ENCODE assay signal across 1 cellular context in the genomic region with DNA sequence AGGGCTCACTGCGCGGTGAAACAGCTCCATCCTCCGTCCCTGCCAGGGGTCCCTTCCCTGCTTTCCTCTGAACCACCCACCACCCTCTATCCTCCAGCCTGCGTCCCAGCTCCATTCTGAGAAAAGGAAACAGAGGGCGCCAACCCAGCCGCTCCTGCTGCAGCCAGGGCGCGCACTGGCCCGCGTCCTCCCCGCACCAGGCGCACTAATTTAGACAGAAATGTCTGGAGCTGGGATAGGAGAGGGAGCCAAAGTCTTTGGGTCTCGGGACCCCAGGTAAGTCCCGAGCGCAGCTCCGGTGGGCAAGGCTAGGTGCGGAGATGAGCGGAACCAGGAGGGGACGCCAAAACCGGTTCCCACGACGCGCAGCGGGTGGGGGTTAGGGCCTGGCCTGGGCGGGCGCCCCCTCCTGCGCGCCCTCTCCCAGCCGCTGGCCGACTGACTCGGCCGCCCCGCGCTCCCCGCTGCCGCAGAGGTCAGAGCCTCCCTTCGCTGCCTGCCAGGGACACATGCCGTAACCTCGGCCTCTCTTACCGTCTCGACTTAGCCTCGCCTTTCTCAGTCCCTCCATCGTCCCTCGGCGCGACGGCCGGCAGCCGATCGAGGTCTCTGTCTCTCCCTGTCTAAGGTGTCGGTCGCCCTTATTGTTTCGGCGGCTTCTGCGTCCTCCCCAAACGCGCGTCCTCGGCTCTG.
A peak's percentile ranks its signal among the peaks of the same experiment; 100 is the strongest.
TF ChIP-seq lines count a peak whose summit lies in the region.

No MANE protein-coding gene starts in this region.

TF ChIP-seq in HepG2, 621 proteins besides CTCF, POLR2A, EP300 and RAD21 (continued from another document and continues in another):
- TF ChIP-seq, protein P1, sequence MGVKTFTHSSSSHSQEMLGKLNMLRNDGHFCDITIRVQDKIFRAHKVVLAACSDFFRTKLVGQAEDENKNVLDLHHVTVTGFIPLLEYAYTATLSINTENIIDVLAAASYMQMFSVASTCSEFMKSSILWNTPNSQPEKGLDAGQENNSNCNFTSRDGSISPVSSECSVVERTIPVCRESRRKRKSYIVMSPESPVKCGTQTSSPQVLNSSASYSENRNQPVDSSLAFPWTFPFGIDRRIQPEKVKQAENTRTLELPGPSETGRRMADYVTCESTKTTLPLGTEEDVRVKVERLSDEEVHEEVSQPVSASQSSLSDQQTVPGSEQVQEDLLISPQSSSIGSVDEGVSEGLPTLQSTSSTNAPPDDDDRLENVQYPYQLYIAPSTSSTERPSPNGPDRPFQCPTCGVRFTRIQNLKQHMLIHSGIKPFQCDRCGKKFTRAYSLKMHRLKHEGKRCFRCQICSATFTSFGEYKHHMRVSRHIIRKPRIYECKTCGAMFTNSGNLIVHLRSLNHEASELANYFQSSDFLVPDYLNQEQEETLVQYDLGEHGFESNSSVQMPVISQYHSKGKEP (CRISPR knock-in tag; IDR thresholded peaks at IDR 0.05) = no peak
- TF ChIP-seq MAFG (CRISPR knock-in tag; IDR thresholded peaks at IDR 0.05) (no peak), RARG (CRISPR knock-in tag; IDR thresholded peaks at IDR 0.05; ENCODE audit: low read depth) (no peak), ZBTB8A (CRISPR knock-in tag; IDR thresholded peaks at IDR 0.05; ENCODE audit: borderline replicate concordance, low read depth) (no peak), SCMH1 (CRISPR knock-in tag; IDR thresholded peaks at IDR 0.05; ENCODE audit: borderline replicate concordance) (no peak), HNRNPK (IDR thresholded peaks at IDR 0.05; ENCODE audit: low read depth, low read length, poor library complexity, severe bottlenecking) (no peak), MIER2 (CRISPR knock-in tag; IDR thresholded peaks at IDR 0.05) (0 out of 2 replicates have a peak, but pooled peaks have one; percentile 5), NAIF1 (CRISPR knock-in tag; IDR thresholded peaks at IDR 0.05; ENCODE audit: borderline replicate concordance) (no peak), ZKSCAN1 (IDR thresholded peaks at IDR 0.05; ENCODE audit: low read length) (no peak), POGZ (CRISPR knock-in tag; IDR thresholded peaks at IDR 0.05) (no peak), DR1 (CRISPR knock-in tag; IDR thresholded peaks at IDR 0.05) (0 out of 2 replicates have a peak, but pooled peaks have one; percentile 26), ZBTB42 (CRISPR knock-in tag; IDR thresholded peaks at IDR 0.05) (no peak), SOX13 (IDR thresholded peaks at IDR 0.05) (no peak), SOX13 (CRISPR knock-in tag; conservative IDR thresholded peaks at IDR 0.05 in 1 of 2, IDR thresholded peaks at IDR 0.05 in 1 of 2) (no peak), CREM (IDR thresholded peaks at IDR 0.05) (no peak), CREM (CRISPR knock-in tag; IDR thresholded peaks at IDR 0.05) (no peak), PTBP1 (IDR thresholded peaks at IDR 0.05; ENCODE audit: low read depth, low read length, poor library complexity, severe bottlenecking) (peak; percentile 27), ETV6 (CRISPR knock-in tag; conservative IDR thresholded peaks at IDR 0.05) (no peak), ZMYM3 (CRISPR knock-in tag; IDR thresholded peaks at IDR 0.05) (no peak; the same call in 1 of the 2 replicates), NFIC (IDR thresholded peaks at IDR 0.05; ENCODE audit: low read length) (no peak), ETV5 (CRISPR knock-in tag; IDR thresholded peaks at IDR 0.05; ENCODE audit: borderline replicate concordance) (peak; percentile 11; the same call in 1 of the 2 replicates), STAT5B (CRISPR knock-in tag; IDR thresholded peaks at IDR 0.05) (no peak), ZEB1 (IDR thresholded peaks at IDR 0.05; ENCODE audit: insufficient replicate concordance, low read depth) (no peak), ZFY (CRISPR knock-in tag; IDR thresholded peaks at IDR 0.05) (peak; percentile 81), ZNF33B (CRISPR knock-in tag; IDR thresholded peaks at IDR 0.05) (no peak), MIXL1 (CRISPR knock-in tag; IDR thresholded peaks at IDR 0.05) (no peak), TEAD3 (CRISPR knock-in tag; optimal IDR thresholded peaks at IDR 0.05; ENCODE audit: borderline replicate concordance) (no peak), ZNF143 (CRISPR knock-in tag; IDR thresholded peaks at IDR 0.05) (peak; percentile 33; the same call in 1 of the 2 replicates), JUN (CRISPR knock-in tag; IDR thresholded peaks at IDR 0.05) (no peak), ZSCAN5A (CRISPR knock-in tag; IDR thresholded peaks at IDR 0.05; ENCODE audit: borderline replicate concordance) (no peak), ZNF292 (CRISPR knock-in tag; IDR thresholded peaks at IDR 0.05; ENCODE audit: borderline replicate concordance, low read depth) (peak; percentile 43; the same call in 1 of the 2 replicates), FOXA3 (CRISPR knock-in tag; IDR thresholded peaks at IDR 0.05) (0 out of 2 replicates have a peak, but pooled peaks have one; percentile 4), CBFB (CRISPR knock-in tag; IDR thresholded peaks at IDR 0.05) (no peak), MAFF (IDR thresholded peaks at IDR 0.05; ENCODE audit: low read depth, low read length) (no peak), DPF2 (CRISPR knock-in tag; IDR thresholded peaks at IDR 0.05; ENCODE audit: borderline replicate concordance, low read depth) (no peak), ATM (IDR thresholded peaks at IDR 0.05; ENCODE audit: borderline replicate concordance) (no peak), TFDP2 (CRISPR knock-in tag; IDR thresholded peaks at IDR 0.05) (no peak; the same call in 1 of the 2 replicates), ZNF24 (IDR thresholded peaks at IDR 0.05) (no peak), KDM6A (CRISPR knock-in tag; IDR thresholded peaks at IDR 0.05; ENCODE audit: low read depth) (no peak), REL (CRISPR knock-in tag; conservative IDR thresholded peaks at IDR 0.05) (no peak), ZNF740 (CRISPR knock-in tag; IDR thresholded peaks at IDR 0.05) (peak; percentile 60; the same call in 1 of the 2 replicates), JDP2 (CRISPR knock-in tag; IDR thresholded peaks at IDR 0.05; ENCODE audit: borderline replicate concordance) (no peak), HNF4A (CRISPR knock-in tag; IDR thresholded peaks at IDR 0.05) (no peak), RBAK (CRISPR knock-in tag; IDR thresholded peaks at IDR 0.05) (no peak), TBX2 (CRISPR knock-in tag; IDR thresholded peaks at IDR 0.05; ENCODE audit: borderline replicate concordance) (peak; percentile 50), SAP130 (CRISPR knock-in tag; IDR thresholded peaks at IDR 0.05; ENCODE audit: low read depth) (peak; percentile 49), TFE3 (CRISPR knock-in tag; IDR thresholded peaks at IDR 0.05) (no peak), JUND (CRISPR knock-in tag; IDR thresholded peaks at IDR 0.05) (no peak), ZNF605 (CRISPR knock-in tag; IDR thresholded peaks at IDR 0.05) (no peak), XBP1 (CRISPR knock-in tag; IDR thresholded peaks at IDR 0.05) (no peak), MEIS2 (CRISPR knock-in tag; IDR thresholded peaks at IDR 0.05) (peak; percentile 60; the same call in 1 of the 2 replicates), MED8 (CRISPR knock-in tag; IDR thresholded peaks at IDR 0.05; ENCODE audit: insufficient replicate concordance) (no peak), HOXA9 (CRISPR knock-in tag; IDR thresholded peaks at IDR 0.05; ENCODE audit: borderline replicate concordance) (no peak), KDM5A (IDR thresholded peaks at IDR 0.05; ENCODE audit: borderline replicate concordance, low read length) (peak; percentile 42; the same call in 1 of the 2 replicates), TOPORS (CRISPR knock-in tag; IDR thresholded peaks at IDR 0.05) (no peak), SPEN (CRISPR knock-in tag; IDR thresholded peaks at IDR 0.05; ENCODE audit: low read depth) (no peak; the same call in 1 of the 2 replicates), IRF1 (CRISPR knock-in tag; IDR thresholded peaks at IDR 0.05; ENCODE audit: low read depth) (0 out of 2 replicates have a peak, but pooled peaks have one; percentile 22), MAFK (conservative IDR thresholded peaks at IDR 0.05 in 1 of 2, IDR thresholded peaks at IDR 0.05 in 1 of 2; ENCODE audit: low read length in 2 of 2) (no peak), BRCA1 (CRISPR knock-in tag; IDR thresholded peaks at IDR 0.05) (no peak), TP53 (CRISPR knock-in tag; conservative IDR thresholded peaks at IDR 0.05) (no peak), FOSL2 (CRISPR knock-in tag; IDR thresholded peaks at IDR 0.05) (no peak), MXI1 (IDR thresholded peaks at IDR 0.05; ENCODE audit: borderline replicate concordance, low read depth, low read length) (no peak), HMG20B (CRISPR knock-in tag; conservative IDR thresholded peaks at IDR 0.05) (no peak), ZFP36L2 (CRISPR knock-in tag; IDR thresholded peaks at IDR 0.05) (no peak), ZNF703 (CRISPR knock-in tag; IDR thresholded peaks at IDR 0.05; ENCODE audit: borderline replicate concordance) (no peak)
- TF ChIP-seq, protein P2, sequence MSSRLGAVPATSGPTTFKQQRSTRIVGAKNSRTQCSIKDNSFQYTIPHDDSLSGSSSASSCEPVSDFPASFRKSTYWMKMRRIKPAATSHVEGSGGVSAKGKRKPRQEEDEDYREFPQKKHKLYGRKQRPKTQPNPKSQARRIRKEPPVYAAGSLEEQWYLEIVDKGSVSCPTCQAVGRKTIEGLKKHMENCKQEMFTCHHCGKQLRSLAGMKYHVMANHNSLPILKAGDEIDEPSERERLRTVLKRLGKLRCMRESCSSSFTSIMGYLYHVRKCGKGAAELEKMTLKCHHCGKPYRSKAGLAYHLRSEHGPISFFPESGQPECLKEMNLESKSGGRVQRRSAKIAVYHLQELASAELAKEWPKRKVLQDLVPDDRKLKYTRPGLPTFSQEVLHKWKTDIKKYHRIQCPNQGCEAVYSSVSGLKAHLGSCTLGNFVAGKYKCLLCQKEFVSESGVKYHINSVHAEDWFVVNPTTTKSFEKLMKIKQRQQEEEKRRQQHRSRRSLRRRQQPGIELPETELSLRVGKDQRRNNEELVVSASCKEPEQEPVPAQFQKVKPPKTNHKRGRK (CRISPR knock-in tag; IDR thresholded peaks at IDR 0.05) = no peak
- TF ChIP-seq, protein P3, sequence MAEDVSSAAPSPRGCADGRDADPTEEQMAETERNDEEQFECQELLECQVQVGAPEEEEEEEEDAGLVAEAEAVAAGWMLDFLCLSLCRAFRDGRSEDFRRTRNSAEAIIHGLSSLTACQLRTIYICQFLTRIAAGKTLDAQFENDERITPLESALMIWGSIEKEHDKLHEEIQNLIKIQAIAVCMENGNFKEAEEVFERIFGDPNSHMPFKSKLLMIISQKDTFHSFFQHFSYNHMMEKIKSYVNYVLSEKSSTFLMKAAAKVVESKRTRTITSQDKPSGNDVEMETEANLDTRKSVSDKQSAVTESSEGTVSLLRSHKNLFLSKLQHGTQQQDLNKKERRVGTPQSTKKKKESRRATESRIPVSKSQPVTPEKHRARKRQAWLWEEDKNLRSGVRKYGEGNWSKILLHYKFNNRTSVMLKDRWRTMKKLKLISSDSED (CRISPR knock-in tag; IDR thresholded peaks at IDR 0.05) = no peak
- TF ChIP-seq, protein P4, sequence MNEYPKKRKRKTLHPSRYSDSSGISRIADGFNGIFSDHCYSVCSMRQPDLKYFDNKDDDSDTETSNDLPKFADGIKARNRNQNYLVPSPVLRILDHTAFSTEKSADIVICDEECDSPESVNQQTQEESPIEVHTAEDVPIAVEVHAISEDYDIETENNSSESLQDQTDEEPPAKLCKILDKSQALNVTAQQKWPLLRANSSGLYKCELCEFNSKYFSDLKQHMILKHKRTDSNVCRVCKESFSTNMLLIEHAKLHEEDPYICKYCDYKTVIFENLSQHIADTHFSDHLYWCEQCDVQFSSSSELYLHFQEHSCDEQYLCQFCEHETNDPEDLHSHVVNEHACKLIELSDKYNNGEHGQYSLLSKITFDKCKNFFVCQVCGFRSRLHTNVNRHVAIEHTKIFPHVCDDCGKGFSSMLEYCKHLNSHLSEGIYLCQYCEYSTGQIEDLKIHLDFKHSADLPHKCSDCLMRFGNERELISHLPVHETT (CRISPR knock-in tag; conservative IDR thresholded peaks at IDR 0.05) = no peak
